1 cellular context compared by ENCODE assay signal in the genomic region with DNA sequence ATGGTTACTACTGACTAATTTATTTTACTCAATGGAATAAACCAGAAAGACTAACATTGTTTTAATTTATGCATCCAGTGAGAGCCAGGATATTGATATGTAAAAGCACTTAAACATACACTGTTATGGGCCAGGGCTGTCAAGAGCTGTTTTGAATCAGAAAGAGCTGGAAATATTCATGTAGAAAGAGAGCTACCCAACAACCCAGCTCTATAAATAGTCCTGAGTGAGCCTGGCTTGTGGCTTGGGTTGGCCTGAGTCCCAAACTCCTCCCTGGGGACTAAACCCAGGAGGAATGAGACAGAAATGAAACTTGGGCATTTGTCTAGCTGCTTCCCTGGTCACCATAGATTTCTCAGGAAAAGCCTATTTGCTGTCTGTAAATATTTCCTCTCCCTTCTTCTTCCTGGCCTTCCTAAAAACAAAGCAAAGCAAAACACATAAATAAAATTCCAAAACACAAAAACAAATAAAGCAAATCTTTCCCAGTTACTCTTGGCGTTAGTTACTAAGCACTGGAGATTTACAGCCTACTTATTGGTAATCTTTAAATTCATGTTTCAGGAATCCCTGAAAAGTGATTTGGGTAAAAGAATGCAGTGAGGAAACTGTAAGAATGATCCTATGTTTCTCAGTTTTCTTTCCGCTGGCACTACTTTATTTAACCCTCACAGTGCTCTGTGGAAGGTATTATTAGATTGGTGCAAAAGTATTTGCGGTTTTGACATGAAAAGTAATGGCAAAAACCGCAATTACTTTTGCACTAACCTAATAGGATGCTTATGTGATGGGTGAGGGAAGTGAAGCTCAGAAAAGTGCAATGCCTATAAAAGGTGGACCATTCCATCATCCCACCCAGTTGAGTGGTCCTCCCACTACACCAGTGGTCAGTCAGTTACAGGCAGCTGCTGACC.
TF ChIP-seq lines count a peak whose summit lies in the region.

No MANE protein-coding gene starts in this region.

TF ChIP-seq in SK-N-SH, 30 proteins besides CTCF, POLR2A, EP300 and RAD21 (continued from another document):
- TF ChIP-seq TAF1 (IDR thresholded peaks at IDR 0.05; ENCODE audit: borderline replicate concordance, low read depth, low read length) (no peak), TEAD4 (IDR thresholded peaks at IDR 0.05; ENCODE audit: borderline replicate concordance, insufficient read depth) (0 out of 2 replicates have a peak, but pooled peaks have one; percentile 44), TCF12 (IDR thresholded peaks at IDR 0.05) (peak; percentile 80), JUND (IDR thresholded peaks at IDR 0.05) (peak; percentile 23; the same call in 1 of the 2 replicates), RFX5 (IDR thresholded peaks at IDR 0.05; ENCODE audit: low read length) (no peak), NRF1 (IDR thresholded peaks at IDR 0.05; ENCODE audit: low read depth, low read length) (no peak), ELF1 (IDR thresholded peaks at IDR 0.05) (no peak), FOXJ3 (CRISPR knock-in tag; IDR thresholded peaks at IDR 0.05) (no peak)
- TF ChIP-seq, protein P1, sequence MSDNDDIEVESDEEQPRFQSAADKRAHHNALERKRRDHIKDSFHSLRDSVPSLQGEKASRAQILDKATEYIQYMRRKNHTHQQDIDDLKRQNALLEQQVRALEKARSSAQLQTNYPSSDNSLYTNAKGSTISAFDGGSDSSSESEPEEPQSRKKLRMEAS (IDR thresholded peaks at IDR 0.05; ENCODE audit: low read depth), result no peak
- TF ChIP-seq, protein P2, sequence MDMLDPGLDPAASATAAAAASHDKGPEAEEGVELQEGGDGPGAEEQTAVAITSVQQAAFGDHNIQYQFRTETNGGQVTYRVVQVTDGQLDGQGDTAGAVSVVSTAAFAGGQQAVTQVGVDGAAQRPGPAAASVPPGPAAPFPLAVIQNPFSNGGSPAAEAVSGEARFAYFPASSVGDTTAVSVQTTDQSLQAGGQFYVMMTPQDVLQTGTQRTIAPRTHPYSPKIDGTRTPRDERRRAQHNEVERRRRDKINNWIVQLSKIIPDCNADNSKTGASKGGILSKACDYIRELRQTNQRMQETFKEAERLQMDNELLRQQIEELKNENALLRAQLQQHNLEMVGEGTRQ (IDR thresholded peaks at IDR 0.05; ENCODE audit: borderline replicate concordance, low read depth, low read length), result no peak
- TF ChIP-seq, protein P3, sequence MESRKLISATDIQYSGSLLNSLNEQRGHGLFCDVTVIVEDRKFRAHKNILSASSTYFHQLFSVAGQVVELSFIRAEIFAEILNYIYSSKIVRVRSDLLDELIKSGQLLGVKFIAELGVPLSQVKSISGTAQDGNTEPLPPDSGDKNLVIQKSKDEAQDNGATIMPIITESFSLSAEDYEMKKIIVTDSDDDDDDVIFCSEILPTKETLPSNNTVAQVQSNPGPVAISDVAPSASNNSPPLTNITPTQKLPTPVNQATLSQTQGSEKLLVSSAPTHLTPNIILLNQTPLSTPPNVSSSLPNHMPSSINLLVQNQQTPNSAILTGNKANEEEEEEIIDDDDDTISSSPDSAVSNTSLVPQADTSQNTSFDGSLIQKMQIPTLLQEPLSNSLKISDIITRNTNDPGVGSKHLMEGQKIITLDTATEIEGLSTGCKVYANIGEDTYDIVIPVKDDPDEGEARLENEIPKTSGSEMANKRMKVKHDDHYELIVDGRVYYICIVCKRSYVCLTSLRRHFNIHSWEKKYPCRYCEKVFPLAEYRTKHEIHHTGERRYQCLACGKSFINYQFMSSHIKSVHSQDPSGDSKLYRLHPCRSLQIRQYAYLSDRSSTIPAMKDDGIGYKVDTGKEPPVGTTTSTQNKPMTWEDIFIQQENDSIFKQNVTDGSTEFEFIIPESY (IDR thresholded peaks at IDR 0.05; ENCODE audit: borderline replicate concordance, low read depth), result no peak
